19 cellular contexts compared by ENCODE assay signal in the genomic region with DNA sequence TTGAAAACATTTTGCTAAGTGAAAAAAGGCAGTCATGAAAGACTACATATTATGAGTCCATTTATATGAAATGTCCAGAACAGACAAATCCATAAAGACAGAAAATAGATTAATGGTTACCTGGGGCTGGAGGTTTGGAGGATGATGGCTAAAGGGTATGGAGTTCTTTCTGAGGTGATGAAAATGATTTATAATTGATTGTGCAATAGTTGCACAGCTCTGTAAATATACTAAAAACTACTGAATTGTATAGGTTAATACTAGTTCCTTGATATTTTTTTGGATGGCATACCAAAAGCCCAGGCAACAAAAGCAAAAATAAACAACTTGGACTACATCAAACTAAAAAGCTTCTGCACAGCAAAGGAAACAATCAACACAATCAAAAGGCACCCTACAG. TPM values are rescaled to one million over a fixed set of nuclear protein-coding genes. Genes with fewer than 3 reads are reported as not detected.
DNase-seq lines count a peak whose midpoint lies in the region; ATAC-seq and TF ChIP-seq lines count a peak whose summit lies in the region.
"Had no signal": no experiment of that assay in that cellular context is flagged by ENCODE, and none has a peak within 500 bp of the region (broad histone marks: within the 10 kb centered on the region; RNA-seq: fewer than 3 reads in every experiment).

No MANE protein-coding gene starts in this region.

- no peak for ATAC-seq in RWPE2 (ENCODE audit: low read depth)
- no peak for ATAC-seq in effector memory CD8-positive, alpha-beta T cell (replicated peaks)
- ATAC-seq in HG02970 (IDR thresholded peaks at IDR 0.05; ENCODE audit: low FRiP score, unreplicated experiment), result no peak
- ATAC-seq: left lung had no signal

- H3K27ac Mint-ChIP-seq in CD14-positive monocyte, result peak overlapping the region in 4 of 7 donors; percentile 0 to 63 (median 56)
- H3K27ac Mint-ChIP-seq in CD8-positive, alpha-beta memory T cell, result peak overlapping the region in 6 of 8 donors; percentile 1 to 72 (median 28)
- peak overlapping the region in 1 of 2 donors; percentile 73 for H3K27ac Mint-ChIP-seq in effector memory CD8-positive, alpha-beta T cell

- no peaks in the 10 kb centered on the region for H3K9me3 Mint-ChIP-seq in CD14-positive monocyte
- no peaks in the 10 kb centered on the region for H3K9me3 Mint-ChIP-seq in CD8-positive, alpha-beta memory T cell
- H3K9me3 Mint-ChIP-seq in effector memory CD8-positive, alpha-beta T cell, result no peaks in the 10 kb centered on the region

- H3K27ac ChIP-seq in CD8-positive, alpha-beta memory T cell (ENCODE audit: low read depth, low read length), result no peak overlapping the region
- H3K27ac ChIP-seq in RWPE2 (ENCODE audit: poor library complexity, severe bottlenecking) (peak overlapping the region; percentile 6), SJCRH30 (no peak overlapping the region)
- H3K27ac ChIP-seq: adrenal gland, GM23248, left lung, tibial artery, VCaP had no signal

- H3K9me3 ChIP-seq in CD8-positive, alpha-beta memory T cell (ENCODE audit: low read length), result no peaks in the 10 kb centered on the region
- H3K9me3 ChIP-seq in RWPE2 (ENCODE audit: severe bottlenecking), result no peaks in the 10 kb centered on the region
- no peaks in the 10 kb centered on the region for H3K9me3 ChIP-seq in SJCRH30 (replicated peaks)
- H3K9me3 ChIP-seq: adrenal gland, BE2C, left lung, MG63, tibial artery had no signal

- no peak for TF ChIP-seq CTCF in CD14-positive monocyte (IDR thresholded peaks at IDR 0.05)
- no peak for TF ChIP-seq CTCF in RWPE2 (IDR thresholded peaks at IDR 0.05; ENCODE audit: poor library complexity, severe bottlenecking)

- peaks cover 34% of the 10 kb centered on the region for H3K4me1 ChIP-seq in CD8-positive, alpha-beta memory T cell (ENCODE audit: insufficient read depth, low read length)
- peaks cover 30% of the 10 kb centered on the region for H3K4me1 ChIP-seq in RWPE2 (ENCODE audit: insufficient read depth, poor library complexity, severe bottlenecking)
- no peaks in the 10 kb centered on the region for H3K4me1 ChIP-seq in SJCRH30
- H3K4me1 ChIP-seq: BE2C had no signal

- H3K27me3 Mint-ChIP-seq in CD14-positive monocyte (ENCODE audit: low read depth in 3 of 3), result peaks cover 0 to 2% (median 1%) of the 10 kb centered on the region in 3 donors
- H3K27me3 Mint-ChIP-seq in CD8-positive, alpha-beta memory T cell, result no peaks in the 10 kb centered on the region
- no peaks in the 10 kb centered on the region for H3K27me3 Mint-ChIP-seq in effector memory CD8-positive, alpha-beta T cell

- H3K4me3 ChIP-seq in CD8-positive, alpha-beta memory T cell (ENCODE audit: low read length), result no peak overlapping the region
- H3K4me3 ChIP-seq in RWPE2 (ENCODE audit: severe bottlenecking), result no peak overlapping the region
- no peak overlapping the region for H3K4me3 ChIP-seq in SJCRH30
- H3K4me3 ChIP-seq: adrenal gland, GM23248, left lung, MG63, tibial artery had no signal

- H3K4me1 Mint-ChIP-seq in CD14-positive monocyte, result peaks cover 45% of the 10 kb centered on the region
- peaks cover 70 to 88% (median 80%) of the 10 kb centered on the region in 3 donors for H3K4me1 Mint-ChIP-seq in CD8-positive, alpha-beta memory T cell
- H3K4me1 Mint-ChIP-seq in effector memory CD8-positive, alpha-beta T cell (ENCODE audit: low read depth in 2 of 2), result peaks cover 49 to 78% of the 10 kb centered on the region in 2 donors

- peaks cover 3 to 13% of the 10 kb centered on the region in 2 donors for H3K36me3 Mint-ChIP-seq in CD14-positive monocyte
- peaks cover 3 to 18% (median 9%) of the 10 kb centered on the region in 3 donors for H3K36me3 Mint-ChIP-seq in CD8-positive, alpha-beta memory T cell
- H3K36me3 Mint-ChIP-seq in effector memory CD8-positive, alpha-beta T cell (ENCODE audit: insufficient read depth), result peaks cover 14% of the 10 kb centered on the region

- CTCF ChIA-PET in CD8-positive, alpha-beta memory T cell (lab: Charles Lee), result interaction anchor here (1.0 kb wide), 1 partner anchor 129 kb away, joined by 3 read pairs; no protein-coding TSS in a partner anchor

- no peak for DNase-seq in CD14-positive monocyte (ENCODE audit: low spot score)
- DNase-seq in CD8-positive, alpha-beta memory T cell, result no peak
- no peak for DNase-seq in RWPE2 (ENCODE audit: low spot score)
- no peak for DNase-seq in effector memory CD8-positive, alpha-beta T cell
- DNase-seq in SJCRH30, result no peak
- no peak for DNase-seq in occipital lobe (lab: John Stamatoyannopoulos, UW)
- no peak for DNase-seq in AML-193 (lab: John Stamatoyannopoulos, UW)
- DNase-seq: adrenal gland, BE2C, erythroblast, GM23248, left lung, MG63, NCI-H1694, NCI-H2227 treated with DMSO at 0.1 percent for 48 hours, RPMI8226, tibial artery had no signal

- POLR2A ChIA-PET in CD8-positive, alpha-beta memory T cell (lab: Charles Lee), result no interaction called here

- intact Hi-C loops in CD14-positive monocyte (cut with micrococcal nuclease), result no loop called here

- no peak overlapping the region for H3K4me3 Mint-ChIP-seq in CD14-positive monocyte
- H3K4me3 Mint-ChIP-seq in CD8-positive, alpha-beta memory T cell, result peak overlapping the region in 4 of 7 donors; percentile 1 to 47 (median 42)
- H3K4me3 Mint-ChIP-seq in effector memory CD8-positive, alpha-beta T cell, result peak overlapping the region; percentile 18 to 55

- no peaks in the 10 kb centered on the region for H3K27me3 ChIP-seq in CD8-positive, alpha-beta memory T cell (ENCODE audit: insufficient read depth, low read length, poor library complexity, severe bottlenecking)
- no peaks in the 10 kb centered on the region for H3K27me3 ChIP-seq in RWPE2 (ENCODE audit: insufficient read depth, poor library complexity, severe bottlenecking)
- no peaks in the 10 kb centered on the region for H3K27me3 ChIP-seq in SJCRH30
- H3K27me3 ChIP-seq: adrenal gland, BE2C, left lung, MG63, tibial artery had no signal

- H3K36me3 ChIP-seq in CD8-positive, alpha-beta memory T cell (ENCODE audit: insufficient read depth, low read length), result no peaks in the 10 kb centered on the region
- H3K36me3 ChIP-seq in RWPE2 (ENCODE audit: low read depth), result peaks cover 6% of the 10 kb centered on the region; the same call in 1 of the 2 replicates
- no peaks in the 10 kb centered on the region; the same call in 1 of the 2 replicates for H3K36me3 ChIP-seq in SJCRH30
- H3K36me3 ChIP-seq: adrenal gland, BE2C, left lung, tibial artery had no signal

RNA-seq across cellular contexts. Expression of a gene that starts 21.5 kb away (rescaled TPM):
- polyA plus RNA-seq in CD14-positive monocyte, result 1 to 10 TPM; 5.3 to 7.7 TPM
- total RNA-seq in CD8-positive, alpha-beta memory T cell, result 10 to 100 TPM; 72.6 to 75.9 TPM
- 14.5 TPM for polyA plus RNA-seq in CD8-positive, alpha-beta memory T cell
- total RNA-seq in SJCRH30 (2014; rRNA removed; shearing (Covaris generic)), result 42.3 and 49.5 TPM in 2 replicates
- total RNA-seq in occipital lobe, result 32.1 TPM

Comparison
In these comparisons a context has a peak if more than half of its experiments do, and no peak if none do; other contexts are left out.
1. H3K4me3 Mint-ChIP-seq: peak in CD8-positive, alpha-beta memory T cell (4 of 7) and effector memory CD8-positive, alpha-beta T cell (2 of 2); none in CD14-positive monocyte (0 of 2).